ENCODE assay signal across 8 cellular contexts in the genomic region with DNA sequence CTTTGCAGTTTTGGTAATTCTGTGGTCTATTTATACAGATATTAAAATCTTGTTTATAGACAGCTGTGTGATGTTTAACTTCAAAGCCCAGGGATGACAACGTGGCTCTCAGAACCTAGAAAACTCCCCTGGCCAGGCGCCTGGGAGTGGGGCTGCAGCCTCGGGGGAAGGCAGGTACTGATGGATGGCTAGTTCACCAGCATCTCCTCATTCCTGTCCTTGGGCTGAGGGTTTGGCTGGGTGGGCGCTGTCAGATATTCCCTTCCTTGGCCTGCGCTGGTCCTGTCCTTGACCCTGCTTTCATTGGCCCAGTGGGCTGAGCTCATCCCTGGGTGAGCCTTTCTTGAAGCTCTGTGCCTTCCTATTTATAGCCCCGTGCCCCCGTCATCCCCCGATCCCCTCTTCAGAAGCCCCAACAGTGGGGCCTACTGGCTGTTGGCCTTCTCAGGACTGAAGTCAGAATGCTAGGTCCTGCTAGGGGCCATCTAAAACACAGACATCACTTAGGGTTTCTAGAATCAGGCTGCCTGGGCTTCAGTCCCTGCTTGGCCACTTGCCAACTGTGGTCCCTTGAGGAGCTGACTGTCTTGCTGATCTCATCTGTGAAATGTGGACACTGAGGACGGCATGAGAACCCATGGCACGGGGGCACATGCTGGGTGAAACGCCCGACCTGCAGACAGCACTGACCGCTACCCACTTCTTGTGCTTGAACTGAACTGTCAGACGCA. TPM values are rescaled to one million over a fixed set of nuclear protein-coding genes. Genes with fewer than 3 reads are reported as not detected.
DNase-seq lines count a peak whose midpoint lies in the region; ATAC-seq and TF ChIP-seq lines count a peak whose summit lies in the region.

No MANE protein-coding gene starts in this region.

- no peak for ATAC-seq in CD8-positive, alpha-beta T cell
- ATAC-seq in Panc1 (no peak), gastroesophageal sphincter (peak; percentile 20), psoas muscle (peak; percentile 2 to 25 (median 14)), natural killer cell (no peak)

- no peaks in the 10 kb centered on the region for H3K4me1 ChIP-seq in CD8-positive, alpha-beta T cell (ENCODE audit: insufficient read depth, low read length)
- H3K4me1 ChIP-seq in Panc1 (ENCODE audit: control insufficient read depth, insufficient read depth, low read length): peaks cover 8% of the 10 kb centered on the region; the same call in 1 of the 2 replicates
- peaks cover 0 to 21% (median 7%) of the 10 kb centered on the region in 3 donors for H3K4me1 ChIP-seq in gastroesophageal sphincter
- H3K4me1 ChIP-seq in psoas muscle: peaks cover 15% of the 10 kb centered on the region

- no peak for TF ChIP-seq POLR2A in gastroesophageal sphincter (IDR thresholded peaks at IDR 0.05)

- no peaks in the 10 kb centered on the region for H3K9me3 Mint-ChIP-seq in CD8-positive, alpha-beta T cell
- no peaks in the 10 kb centered on the region for H3K9me3 Mint-ChIP-seq in natural killer cell

- no peak for TF ChIP-seq CTCF in CD8-positive, alpha-beta T cell (IDR thresholded peaks at IDR 0.05)
- TF ChIP-seq CTCF in Panc1 (IDR thresholded peaks at IDR 0.05) (peak; percentile 63; the same call in 1 of the 2 replicates), gastroesophageal sphincter (IDR thresholded peaks at IDR 0.05) (no peak), psoas muscle (IDR thresholded peaks at IDR 0.05) (no peak), natural killer cell (IDR thresholded peaks at IDR 0.05) (no peak)

- POLR2A ChIA-PET in CD8-positive, alpha-beta T cell (lab: Charles Lee): no interaction called here
- POLR2A ChIA-PET in Panc1 (lab: Charles Lee): no interaction called here

- no peaks in the 10 kb centered on the region for H3K27me3 ChIP-seq in CD8-positive, alpha-beta T cell (ENCODE audit: insufficient read depth, low read length)
- H3K27me3 ChIP-seq in Panc1 (ENCODE audit: control insufficient read depth, insufficient read depth, low read length): no peaks in the 10 kb centered on the region
- no peaks in the 10 kb centered on the region for H3K27me3 ChIP-seq in gastroesophageal sphincter
- H3K27me3 ChIP-seq in psoas muscle (ENCODE audit: insufficient read depth in 3 of 3, low read length in 2 of 3): no peaks in the 10 kb centered on the region

- H3K9me3 ChIP-seq in CD8-positive, alpha-beta T cell (ENCODE audit: low read length): no peaks in the 10 kb centered on the region
- H3K9me3 ChIP-seq in Panc1 (ENCODE audit: control insufficient read depth, insufficient read depth, low read depth, low read length) (no peaks in the 10 kb centered on the region), gastroesophageal sphincter (no peaks in the 10 kb centered on the region), psoas muscle (no peaks in the 10 kb centered on the region)

- TF ChIP-seq EP300 in gastroesophageal sphincter (IDR thresholded peaks at IDR 0.05): no peak

- H3K27ac Mint-ChIP-seq in CD8-positive, alpha-beta T cell: peak overlapping the region; percentile 67
- H3K27ac Mint-ChIP-seq in natural killer cell: peak overlapping the region in 1 of 2 donors; percentile 29

- in situ Hi-C loops in Panc1 (cut with HindIII; ENCODE audit: low pct_unique_long_range_greater_than_20kb, low sequenced_read_pairs): no loop called here

- H3K27me3 Mint-ChIP-seq in CD8-positive, alpha-beta T cell (ENCODE audit: low read depth): no peaks in the 10 kb centered on the region
- no peaks in the 10 kb centered on the region for H3K27me3 Mint-ChIP-seq in natural killer cell (ENCODE audit: low read depth in 2 of 2)

- 13 to 57% methylated on average over 3 to 9 of the region's 14 CpGs for WGBS in gastroesophageal sphincter (ENCODE audit: low coverage in 1 of 2), 2 donors
- 54 to 68% (median 60%) methylated on average over 14 of the region's 14 CpGs for WGBS in psoas muscle, 3 donors

- H3K4me3 Mint-ChIP-seq in CD8-positive, alpha-beta T cell: no peak overlapping the region
- H3K4me3 Mint-ChIP-seq in natural killer cell: no peak overlapping the region

- BruUV-seq in Panc1 (replicated peaks; lab: Mats Ljungman, UMichigan): no TSS peak

- H3K4me3 ChIP-seq in CD8-positive, alpha-beta T cell (ENCODE audit: low read depth, low read length): no peak overlapping the region
- no peak overlapping the region for H3K4me3 ChIP-seq in Panc1 (ENCODE audit: low read depth in 2 of 2, low read length in 2 of 2)
- H3K4me3 ChIP-seq in gastroesophageal sphincter: no peak overlapping the region
- no peak overlapping the region for H3K4me3 ChIP-seq in psoas muscle

- H3K36me3 ChIP-seq in CD8-positive, alpha-beta T cell (ENCODE audit: insufficient read depth, low read length): peaks cover 44% of the 10 kb centered on the region
- H3K36me3 ChIP-seq in Panc1 (ENCODE audit: control insufficient read depth, insufficient read depth, low read length) (no peaks in the 10 kb centered on the region), gastroesophageal sphincter (peaks cover 0 to 94% of the 10 kb centered on the region in 2 donors), psoas muscle (ENCODE audit: insufficient read depth in 1 of 2, low read depth in 1 of 2) (peaks cover 3 to 90% of the 10 kb centered on the region in 2 donors)

- no peak overlapping the region for H3K27ac ChIP-seq in CD8-positive, alpha-beta T cell (ENCODE audit: low read depth, low read length)
- H3K27ac ChIP-seq in Panc1 (ENCODE audit: low read length) (no peak overlapping the region), gastroesophageal sphincter (peak overlapping the region in 3 of 4 donors; percentile 47 to 68 (median 60)), psoas muscle (peak overlapping the region; percentile 71)

- intact Hi-C loops in CD8-positive, alpha-beta T cell (cut with DNase I, micrococcal nuclease): no loop called here
- intact Hi-C loops in Panc1 (cut with micrococcal nuclease; ENCODE audit: unreplicated experiment): no loop called here
- intact Hi-C loops in psoas muscle (cut with DNase I): no loop called here
- intact Hi-C loops in natural killer cell (cut with micrococcal nuclease): no loop called here

- DNase-seq in CD8-positive, alpha-beta T cell: no peak
- DNase-seq in Panc1 (ENCODE audit: low read depth, low spot score): no peak
- DNase-seq in psoas muscle: peak; percentile 73 to 84
- no peak for DNase-seq in natural killer cell
- no peak for DNase-seq in NCI-H524 (lab: John Stamatoyannopoulos, UW)
- DNase-seq in activated CD8-positive, alpha-beta memory T cell treated with anti-CD3 and anti-CD28 coated beads for 24 hours: no peak
- DNase-seq in iPS-NIHi11 (ENCODE audit: low spot score): no peak

- no peaks in the 10 kb centered on the region for H3K4me1 Mint-ChIP-seq in CD8-positive, alpha-beta T cell (ENCODE audit: low read depth)
- H3K4me1 Mint-ChIP-seq in natural killer cell: peaks cover 0 to 5% of the 10 kb centered on the region in 2 donors

- CTCF ChIA-PET in CD8-positive, alpha-beta T cell (lab: Charles Lee): interaction anchor here (1.0 to 2.4 kb wide), 5 partner anchors 15 to 75 kb away, joined by 3 to 7 read pairs (median 4); no protein-coding TSS in a partner anchor
- CTCF ChIA-PET in Panc1 (lab: Charles Lee): interaction anchor here (0.5 to 2.7 kb wide), 2 partner anchors 21 to 31 kb away, joined by 8 to 10 read pairs; a partner anchor contains a TSS

- peaks cover 65% of the 10 kb centered on the region for H3K36me3 Mint-ChIP-seq in CD8-positive, alpha-beta T cell
- no peaks in the 10 kb centered on the region for H3K36me3 Mint-ChIP-seq in natural killer cell

RNA-seq across cellular contexts. Expression of a gene that starts 20.9 kb away (rescaled TPM):
- total RNA-seq in CD8-positive, alpha-beta T cell: 10 to 100 TPM; 64.9 to 68.3 TPM
- 68.3 TPM for total RNA-seq in Panc1 (2021; ENCODE audit: unreplicated experiment)
- polyA plus RNA-seq in Panc1 (2012; ENCODE audit: insufficient read length): 94.4 TPM
- total RNA-seq in gastroesophageal sphincter: 100 to 1,000 TPM in 1 of 4 donors, 10 to 100 TPM in 3; 80.3 to 123 (median 83.6) TPM
- total RNA-seq in psoas muscle: 10 to 100 TPM; 33.8 to 56.8 (median 45.1) TPM
- polyA plus RNA-seq in psoas muscle: 10 to 100 TPM; 22.2 to 33.5 (median 28.0) TPM
- 10 to 100 TPM; 50.3 to 67.1 (median 65.4) TPM for total RNA-seq in natural killer cell

RNA-seq across cellular contexts. Expression of a gene that starts 29.2 kb away (rescaled TPM):
- total RNA-seq in CD8-positive, alpha-beta T cell: 10 to 100 TPM; 63.5 to 69.0 TPM
- total RNA-seq in Panc1 (2021; ENCODE audit: unreplicated experiment) (23.0 TPM), gastroesophageal sphincter (10 to 100 TPM; 16.2 to 38.3 (median 24.6) TPM), psoas muscle (10 to 100 TPM in 3 of 4 donors, 1 to 10 TPM in 1; 8.4 to 17.8 (median 14.8) TPM), natural killer cell (10 to 100 TPM; 67.3 to 77.9 (median 73.9) TPM)
- 13.1 TPM for polyA plus RNA-seq in Panc1 (2012; ENCODE audit: insufficient read length)
- polyA plus RNA-seq in psoas muscle: 10 to 100 TPM; 12.7 to 18.1 (median 13.7) TPM

RNA-seq across cellular contexts. Expression of a gene that starts 59.7 kb away (rescaled TPM):
- total RNA-seq in CD8-positive, alpha-beta T cell: 10 to 100 TPM; 48.7 to 49.0 TPM
- total RNA-seq in Panc1 (2021; ENCODE audit: unreplicated experiment) (69.9 TPM), gastroesophageal sphincter (10 to 100 TPM; 18.6 to 32.7 (median 29.1) TPM), psoas muscle (10 to 100 TPM; 17.2 to 25.9 (median 25.4) TPM), natural killer cell (10 to 100 TPM; 53.9 to 66.4 (median 58.3) TPM)
- polyA plus RNA-seq in Panc1 (2012; ENCODE audit: insufficient read length): 42.6 TPM
- 10 to 100 TPM in 2 of 3 donors, 1 to 10 TPM in 1; 9.8 to 28.1 (median 18.6) TPM for polyA plus RNA-seq in psoas muscle

RNA-seq across cellular contexts. Expression of a gene that starts 59.8 kb away (rescaled TPM):
- total RNA-seq in CD8-positive, alpha-beta T cell: 10 to 100 TPM; 10.4 to 10.7 TPM
- total RNA-seq in Panc1 (2021; ENCODE audit: unreplicated experiment): 20.0 TPM
- 20.1 TPM for polyA plus RNA-seq in Panc1 (2012; ENCODE audit: insufficient read length)
- total RNA-seq in gastroesophageal sphincter: 10 to 100 TPM in 3 of 4 donors, 1 to 10 TPM in 1; 9.8 to 17.1 (median 13.0) TPM
- 1 to 10 TPM; 4.5 to 9.0 (median 6.5) TPM for total RNA-seq in psoas muscle
- 10 to 100 TPM in 2 of 3 donors, 1 to 10 TPM in 1; 6.2 to 14.0 (median 12.2) TPM for polyA plus RNA-seq in psoas muscle
- total RNA-seq in natural killer cell: 1 to 10 TPM; 4.8 to 8.9 (median 6.7) TPM

Comparison
In these comparisons a context has a peak if more than half of its experiments do, and no peak if none do; other contexts are left out.
1. ATAC-seq: peak in gastroesophageal sphincter (single experiment) and psoas muscle (4 of 4); none in CD8-positive, alpha-beta T cell (single experiment), Panc1 (single experiment) and natural killer cell (0 of 3).
2. DNase-seq: peak in psoas muscle (2 of 2); none in CD8-positive, alpha-beta T cell (0 of 7), Panc1 (single experiment), natural killer cell (single experiment), NCI-H524 (0 of 2), activated CD8-positive, alpha-beta memory T cell treated with anti-CD3 and anti-CD28 coated beads for 24 hours (single experiment) and iPS-NIHi11 (single experiment).
3. H3K27ac ChIP-seq: peak in gastroesophageal sphincter (3 of 4) and psoas muscle (single experiment); none in CD8-positive, alpha-beta T cell (single experiment) and Panc1 (single experiment).